In the genomic region with DNA sequence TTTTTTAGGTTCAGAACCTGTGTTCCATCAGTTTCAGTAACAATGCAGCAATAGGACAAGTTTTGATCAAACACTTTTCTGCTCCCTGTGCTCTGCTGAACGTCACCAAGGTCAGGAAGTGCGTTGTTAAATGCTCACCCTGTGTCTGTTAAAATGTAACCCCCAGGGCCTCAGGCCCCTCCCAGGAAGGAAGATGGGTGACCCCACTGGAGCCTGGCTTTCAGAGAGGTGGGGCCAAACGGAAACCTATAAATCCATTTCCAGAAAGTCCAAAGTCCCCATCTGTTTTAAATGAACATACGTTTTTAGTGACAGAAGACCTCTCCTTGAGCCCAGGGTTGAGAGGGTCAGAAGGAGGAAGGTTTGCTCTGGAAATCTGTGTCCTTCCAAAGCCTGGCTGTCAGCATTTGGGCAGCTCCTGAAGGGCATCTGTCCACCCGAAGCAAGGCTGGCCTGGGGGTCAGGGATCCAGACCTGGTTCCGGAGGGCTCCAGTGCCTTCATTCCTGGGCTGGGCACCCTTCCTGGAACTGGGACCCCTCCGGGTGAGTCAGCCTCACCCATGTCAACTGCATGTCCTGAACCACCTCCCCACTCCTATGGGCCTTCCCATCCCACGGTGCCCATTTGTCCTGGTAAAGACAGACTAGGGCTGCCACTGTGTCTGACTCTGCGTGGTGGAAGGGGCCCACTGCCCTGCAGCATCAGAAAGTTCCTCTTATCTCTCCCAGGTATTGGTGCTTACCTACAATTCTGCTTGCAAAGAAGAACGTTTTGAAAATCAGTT, we compare ENCODE assay signal across 9 cellular contexts.
DNase-seq lines count a peak whose midpoint lies in the region; ATAC-seq and TF ChIP-seq lines count a peak whose summit lies in the region.
"Had no signal": no experiment of that assay in that cellular context is flagged by ENCODE, and none has a peak within 500 bp of the region (broad histone marks: within the 10 kb centered on the region; RNA-seq: fewer than 3 reads in every experiment).

No MANE protein-coding gene starts in this region.

- no peaks in the 10 kb centered on the region for H3K36me3 Mint-ChIP-seq in activated CD8-positive, alpha-beta memory T cell treated with anti-CD3 and anti-CD28 coated beads, Interleukin-2, amount 10 ng/mL, durations not matched to agents 7 days and 5 days
- H3K36me3 Mint-ChIP-seq in activated naive CD4-positive, alpha-beta T cell treated with anti-CD3 and anti-CD28 coated beads, Interleukin-2, amount 50 U/mL, for 24 hours: no peaks in the 10 kb centered on the region

- H3K4me1 Mint-ChIP-seq in activated CD8-positive, alpha-beta memory T cell treated with anti-CD3 and anti-CD28 coated beads, Interleukin-2, amount 10 ng/mL, durations not matched to agents 7 days and 5 days: peaks cover 38% of the 10 kb centered on the region
- peaks cover 49% of the 10 kb centered on the region for H3K4me1 Mint-ChIP-seq in activated naive CD4-positive, alpha-beta T cell treated with anti-CD3 and anti-CD28 coated beads, Interleukin-2, amount 50 U/mL, for 24 hours

- no peaks in the 10 kb centered on the region for H3K36me3 ChIP-seq in left lung

- no peak overlapping the region for H3K4me3 Mint-ChIP-seq in activated CD8-positive, alpha-beta memory T cell treated with anti-CD3 and anti-CD28 coated beads, Interleukin-2, amount 10 ng/mL, durations not matched to agents 7 days and 5 days
- H3K4me3 Mint-ChIP-seq in activated naive CD4-positive, alpha-beta T cell treated with anti-CD3 and anti-CD28 coated beads, Interleukin-2, amount 50 U/mL, for 24 hours: peak overlapping the region; percentile 68

- H3K27ac Mint-ChIP-seq in activated CD8-positive, alpha-beta memory T cell treated with anti-CD3 and anti-CD28 coated beads, Interleukin-2, amount 10 ng/mL, durations not matched to agents 7 days and 5 days: peak overlapping the region; percentile 61
- peak overlapping the region; percentile 93 for H3K27ac Mint-ChIP-seq in activated naive CD4-positive, alpha-beta T cell treated with anti-CD3 and anti-CD28 coated beads, Interleukin-2, amount 50 U/mL, for 24 hours

- H3K27me3 ChIP-seq in left lung: no peaks in the 10 kb centered on the region

- peaks cover 2% of the 10 kb centered on the region for H3K27me3 Mint-ChIP-seq in activated CD8-positive, alpha-beta memory T cell treated with anti-CD3 and anti-CD28 coated beads, Interleukin-2, amount 10 ng/mL, durations not matched to agents 7 days and 5 days
- H3K27me3 Mint-ChIP-seq in activated naive CD4-positive, alpha-beta T cell treated with anti-CD3 and anti-CD28 coated beads, Interleukin-2, amount 50 U/mL, for 24 hours: no peaks in the 10 kb centered on the region

- CTCF ChIA-PET in activated CD8-positive, alpha-beta memory T cell treated with anti-CD3 and anti-CD28 coated beads, Interleukin-2, amount 10 ng/mL, durations not matched to agents 7 days and 5 days (lab: Charles Lee): no interaction called here

- H3K27ac ChIP-seq in left lung: no peak overlapping the region
- H3K27ac ChIP-seq: A549 had no signal

- no peak for TF ChIP-seq CTCF in left lung (IDR thresholded peaks at IDR 0.05)

- intact Hi-C loops in left lung (cut with DNase I): no loop called here

- ATAC-seq in activated CD8-positive, alpha-beta memory T cell treated with anti-CD3 and anti-CD28 coated beads, Interleukin-2, amount 10 ng/mL, durations not matched to agents 7 days and 5 days: peak; percentile 71
- peak; percentile 79 for ATAC-seq in HG03196 (IDR thresholded peaks at IDR 0.05; ENCODE audit: unreplicated experiment)
- no peak for ATAC-seq in left lung
- no peak for ATAC-seq in GM19397 (IDR thresholded peaks at IDR 0.05; ENCODE audit: unreplicated experiment)
- ATAC-seq: A549 had no signal

- no peak overlapping the region for H3K4me3 ChIP-seq in left lung
- H3K4me3 ChIP-seq: A549 had no signal

- DNase-seq in activated CD8-positive, alpha-beta memory T cell treated with anti-CD3 and anti-CD28 coated beads, Interleukin-2, amount 10 ng/mL, durations not matched to agents 7 days and 5 days: peak; percentile 65
- no peak for DNase-seq in activated CD8-positive, alpha-beta memory T cell treated with anti-CD3 and anti-CD28 coated beads, Interleukin-2, amount 50 U/mL, for 48 hours
- peak; percentile 15 for DNase-seq in renal cortical epithelial cell (ENCODE audit: low read depth)
- no peak for DNase-seq in left lung
- no peak for DNase-seq in HT-29 (ENCODE audit: low spot score)

- H3K4me1 ChIP-seq in left lung: peaks cover 9 to 36% of the 10 kb centered on the region in 2 donors

- no peaks in the 10 kb centered on the region for H3K9me3 ChIP-seq in left lung
- H3K9me3 ChIP-seq: A549 had no signal

- no peaks in the 10 kb centered on the region for H3K9me3 Mint-ChIP-seq in activated CD8-positive, alpha-beta memory T cell treated with anti-CD3 and anti-CD28 coated beads, Interleukin-2, amount 10 ng/mL, durations not matched to agents 7 days and 5 days (ENCODE audit: low read depth)
- H3K9me3 Mint-ChIP-seq in activated naive CD4-positive, alpha-beta T cell treated with anti-CD3 and anti-CD28 coated beads, Interleukin-2, amount 50 U/mL, for 24 hours: no peaks in the 10 kb centered on the region

Comparison
In these comparisons a context has a peak if more than half of its experiments do, and no peak if none do; other contexts are left out.
1. DNase-seq: peak in activated CD8-positive, alpha-beta memory T cell treated with anti-CD3 and anti-CD28 coated beads, Interleukin-2, amount 10 ng/mL, durations not matched to agents 7 days and 5 days (single experiment) and renal cortical epithelial cell (single experiment); none in activated CD8-positive, alpha-beta memory T cell treated with anti-CD3 and anti-CD28 coated beads, Interleukin-2, amount 50 U/mL, for 48 hours (single experiment), left lung (0 of 2) and HT-29 (single experiment).
2. ATAC-seq: peak in activated CD8-positive, alpha-beta memory T cell treated with anti-CD3 and anti-CD28 coated beads, Interleukin-2, amount 10 ng/mL, durations not matched to agents 7 days and 5 days (single experiment) and HG03196 (single experiment); none in left lung (single experiment) and GM19397 (single experiment).